10 cellular contexts compared by ENCODE assay signal in genomic region chr15:68666812-68667450, GRCh38.
"Had no signal": no experiment of that assay in that cellular context is flagged by ENCODE, and none has a peak within 500 bp of the region (broad histone marks: within the 10 kb centered on the region; RNA-seq: fewer than 3 reads in every experiment).

No MANE protein-coding gene starts in this region.

- H3K27ac Mint-ChIP-seq: activated naive CD8-positive, alpha-beta T cell treated with anti-CD3 and anti-CD28 coated beads, Interleukin-2, amount 10 ng/mL, durations not matched to agents 7 days and 5 days; activated T-cell treated with anti-CD3 and anti-CD28 coated beads, Interleukin-2, amount 50 U/mL, for 24 hours had no signal

- H3K9me3 Mint-ChIP-seq: activated naive CD8-positive, alpha-beta T cell treated with anti-CD3 and anti-CD28 coated beads, Interleukin-2, amount 10 ng/mL, durations not matched to agents 7 days and 5 days; activated T-cell treated with anti-CD3 and anti-CD28 coated beads, Interleukin-2, amount 50 U/mL, for 24 hours had no signal

- H3K4me3 Mint-ChIP-seq: activated naive CD8-positive, alpha-beta T cell treated with anti-CD3 and anti-CD28 coated beads, Interleukin-2, amount 10 ng/mL, durations not matched to agents 7 days and 5 days; activated T-cell treated with anti-CD3 and anti-CD28 coated beads, Interleukin-2, amount 50 U/mL, for 24 hours had no signal

- H3K27ac ChIP-seq: epithelial cell of prostate, gastroesophageal sphincter, upper lobe of left lung had no signal

- H3K27me3 ChIP-seq: upper lobe of left lung had no signal

- H3K4me1 ChIP-seq: gastroesophageal sphincter, upper lobe of left lung had no signal

- H3K9me3 ChIP-seq: gastroesophageal sphincter, upper lobe of left lung had no signal

- H3K4me1 Mint-ChIP-seq: activated naive CD8-positive, alpha-beta T cell treated with anti-CD3 and anti-CD28 coated beads, Interleukin-2, amount 10 ng/mL, durations not matched to agents 7 days and 5 days had no signal

- H3K36me3 Mint-ChIP-seq: activated naive CD8-positive, alpha-beta T cell treated with anti-CD3 and anti-CD28 coated beads, Interleukin-2, amount 10 ng/mL, durations not matched to agents 7 days and 5 days had no signal

- H3K36me3 ChIP-seq: gastroesophageal sphincter, upper lobe of left lung had no signal

- DNase-seq: activated gamma-delta T cell treated with Interleukin-2 at 50 U/mL for 16 hours; activated naive CD8-positive, alpha-beta T cell treated with anti-CD3 and anti-CD28 coated beads, Interleukin-2, amount 10 ng/mL, durations not matched to agents 7 days and 5 days; activated T-cell treated with anti-CD3 and anti-CD28 coated beads, Interleukin-2, amount 50 U/mL, for 24 hours; effector CD4-positive, alpha-beta T cell; right cardiac atrium; stimulated activated naive CD4-positive, alpha-beta T cell; upper lobe of left lung had no signal

- FAIRE-seq: colon had no signal

- ATAC-seq: gastroesophageal sphincter, right cardiac atrium had no signal

- H3K4me3 ChIP-seq: gastroesophageal sphincter, upper lobe of left lung had no signal
